In the genomic region with DNA sequence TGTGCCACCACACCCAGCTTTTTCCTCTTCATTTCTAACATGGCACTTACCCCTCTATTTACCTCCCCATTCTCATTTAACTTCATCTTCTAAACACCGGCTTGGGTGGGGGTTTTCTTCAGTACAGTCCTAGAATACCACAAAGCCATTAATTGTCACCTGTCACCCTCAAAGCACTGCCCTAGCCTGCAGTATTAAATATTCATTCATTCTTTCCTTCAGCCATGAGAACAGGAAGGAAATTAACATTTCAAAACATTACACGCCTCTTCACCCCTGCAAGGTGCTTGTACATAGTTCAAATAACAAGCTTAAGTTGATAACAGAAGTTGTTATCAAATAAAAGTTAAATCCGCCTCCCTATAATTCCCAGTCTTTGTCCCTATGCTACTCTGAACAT, we compare ENCODE assay signal across 15 cellular contexts. TPM values are rescaled to one million over a fixed set of nuclear protein-coding genes. Genes with fewer than 3 reads are reported as not detected.
"Had no signal": no experiment of that assay in that cellular context is flagged by ENCODE, and none has a peak within 500 bp of the region (broad histone marks: within the 10 kb centered on the region; RNA-seq: fewer than 3 reads in every experiment).

No MANE protein-coding gene starts in this region.

- H3K4me1 ChIP-seq: parathyroid adenoma had no signal

- H3K27me3 ChIP-seq: hepatocyte had no signal

- H3K4me1 Mint-ChIP-seq: brain had no signal

- DNase-seq: activated CD4-positive, alpha-beta T cell treated with anti-CD3 and anti-CD28 coated beads for 1 hour; activated naive CD4-positive, alpha-beta T cell treated with anti-CD3 and anti-CD28 coated beads, Interleukin-2, amount 10 ng/mL, durations not matched to agents 7 days and 5 days; amygdala; endodermal cell; erythroblast; retina; stimulated activated CD4-positive, alpha-beta T cell treated with anti-CD3 and anti-CD28 coated beads, Interleukin-15, amount 100 ng/mL, for 24 hours; stimulated activated CD4-positive, alpha-beta T cell treated with anti-CD3 and anti-CD28 coated beads, Interleukin-4, amount 100 ng/mL, for 24 hours; substantia nigra had no signal

- H3K27ac Mint-ChIP-seq: activated naive CD4-positive, alpha-beta T cell treated with anti-CD3 and anti-CD28 coated beads, Interleukin-2, amount 10 ng/mL, durations not matched to agents 7 days and 5 days; brain; endodermal cell; type B pancreatic cell had no signal

- H3K4me2 ChIP-seq: hepatocyte had no signal

- H3K9me3 Mint-ChIP-seq: type B pancreatic cell had no signal

- H3K27ac ChIP-seq: hepatocyte, parathyroid adenoma had no signal

- H3K4me3 Mint-ChIP-seq: activated naive CD4-positive, alpha-beta T cell treated with anti-CD3 and anti-CD28 coated beads, Interleukin-2, amount 10 ng/mL, durations not matched to agents 7 days and 5 days; brain; endodermal cell; type B pancreatic cell had no signal

- H3K36me3 Mint-ChIP-seq: brain, type B pancreatic cell had no signal

- H3K4me3 ChIP-seq: hepatocyte had no signal

- H3K9ac ChIP-seq: parathyroid adenoma had no signal

RNA-seq across cellular contexts. Expression of a gene that starts 31.4 kb away (rescaled TPM):
- total RNA-seq: endodermal cell; kidney epithelial cell; T-helper 2 cell treated with Interferon-gamma antibody and Interleukin-4, amounts not matched to agents 100 ng/mL and 5 ng/mL, for 36 hours had no signal

RNA-seq across cellular contexts. Expression of a gene that starts 50.2 kb away (rescaled TPM):
- total RNA-seq: kidney epithelial cell; T-helper 2 cell treated with Interferon-gamma antibody and Interleukin-4, amounts not matched to agents 100 ng/mL and 5 ng/mL, for 36 hours had no signal
